In the genomic region with DNA sequence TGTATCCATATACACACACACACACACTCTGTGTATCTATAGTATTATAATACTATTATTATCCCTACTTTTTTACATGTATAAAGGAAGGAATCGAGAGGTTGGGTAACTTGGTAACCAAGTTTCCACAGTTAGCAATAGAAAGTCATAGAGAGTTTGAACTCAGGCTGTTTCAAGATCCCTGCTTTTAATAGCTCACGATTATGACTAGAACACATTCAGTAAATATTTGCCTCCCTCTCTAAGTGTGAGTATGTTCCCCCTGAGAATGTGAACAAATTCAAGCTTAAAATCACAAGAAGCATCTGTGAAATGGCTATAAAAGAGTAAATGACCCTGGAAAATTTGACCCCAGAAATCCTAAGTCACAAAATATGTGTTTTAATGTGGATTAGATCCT, we compare ENCODE assay signal across 32 cellular contexts. TPM values are rescaled to one million over a fixed set of nuclear protein-coding genes. Genes with fewer than 3 reads are reported as not detected.
"Had no signal": no experiment of that assay in that cellular context is flagged by ENCODE, and none has a peak within 500 bp of the region (broad histone marks: within the 10 kb centered on the region; RNA-seq: fewer than 3 reads in every experiment).

No MANE protein-coding gene starts in this region.

- H3K36me3 ChIP-seq: WERI-Rb-1 had no signal

- H3K4me1 ChIP-seq: adrenal gland, body of pancreas, esophagus muscularis mucosa, foreskin keratinocyte, gastrocnemius medialis, heart right ventricle had no signal

- H3K4me3 ChIP-seq: adrenal gland, body of pancreas, esophagus muscularis mucosa, gastrocnemius medialis, heart right ventricle had no signal

- ATAC-seq: activated CD4-positive, CD25-positive, alpha-beta regulatory T cell treated with anti-CD3 and anti-CD28 coated beads, Interleukin-2, amount 50 U/mL, for 24 hours; activated CD8-positive, alpha-beta memory T cell treated with anti-CD3 and anti-CD28 coated beads, Interleukin-2, amount 10 ng/mL, durations not matched to agents 7 days and 5 days; activated CD8-positive, alpha-beta T cell treated with anti-CD3 and anti-CD28 coated beads for 36 hours; activated naive CD8-positive, alpha-beta T cell treated with anti-CD3 and anti-CD28 coated beads, Interleukin-2, amount 50 U/mL, for 24 hours; body of pancreas; effector memory CD8-positive, alpha-beta T cell; foreskin keratinocyte; gastrocnemius medialis; T-helper 17 cell had no signal

- H3K9me3 ChIP-seq: adrenal gland, body of pancreas, esophagus muscularis mucosa, gastrocnemius medialis, heart right ventricle had no signal

- H3K27me3 ChIP-seq: adrenal gland, body of pancreas, esophagus muscularis mucosa, foreskin keratinocyte, gastrocnemius medialis, heart right ventricle had no signal

- H3K27ac ChIP-seq: adrenal gland, body of pancreas, esophagus muscularis mucosa, foreskin keratinocyte, gastrocnemius medialis, WERI-Rb-1 had no signal

- DNase-seq: activated B cell treated with CpG ODN at 0.5 μM for 24 hours; activated CD4-positive, alpha-beta T cell treated with anti-CD3 and anti-CD28 coated beads for 48 hours; activated CD4-positive, alpha-beta T cell treated with anti-CD3 and anti-CD28 coated beads, Interleukin-2, amount 50 U/mL, for 1 hour; activated CD4-positive, alpha-beta T cell treated with anti-CD3 and anti-CD28 coated beads, Interleukin-2, amount 50 U/mL, for 48 hours; activated CD8-positive, alpha-beta memory T cell treated with anti-CD3 and anti-CD28 coated beads, Interleukin-2, amount 10 ng/mL, durations not matched to agents 7 days and 5 days; activated CD8-positive, alpha-beta memory T cell treated with anti-CD3 and anti-CD28 coated beads, Interleukin-2, amount 50 U/mL, for 4 hours; activated CD8-positive, alpha-beta T cell treated with anti-CD3 and anti-CD28 coated beads for 36 hours; activated effector memory CD4-positive, alpha-beta T cell treated with anti-CD3 and anti-CD28 coated beads, Interleukin-2, amount 50 U/mL, for 16 hours; activated naive CD4-positive, alpha-beta T cell treated with anti-CD3 and anti-CD28 coated beads for 36 hours; activated naive CD8-positive, alpha-beta T cell treated with anti-CD3 and anti-CD28 coated beads for 36 hours; activated naive CD8-positive, alpha-beta T cell treated with anti-CD3 and anti-CD28 coated beads, Interleukin-2, amount 50 U/mL, for 24 hours; activated T-cell treated with anti-CD3 and anti-CD28 coated beads, Interleukin-2, amount 50 U/mL, for 1 hour; activated T-cell treated with anti-CD3 and anti-CD28 coated beads, Interleukin-2, amount 50 U/mL, for 48 hours; adrenal gland; amygdala; aorta; body of pancreas; caudate nucleus; cortex of kidney; dermis blood vessel endothelial cell; effector CD4-positive, alpha-beta T cell; effector memory CD8-positive, alpha-beta T cell; erythroblast; foreskin keratinocyte; gastrocnemius medialis; heart right ventricle; T-helper 1 cell; T-helper 17 cell; T1000; WERI-Rb-1 had no signal

RNA-seq across cellular contexts. Expression of a gene that starts 11.0 kb away (rescaled TPM):
- total RNA-seq: activated CD8-positive, alpha-beta T cell treated with anti-CD3 and anti-CD28 coated beads for 36 hours; T-helper 17 cell had no signal
